ENCODE assay signal across 9 cellular contexts in the genomic region with DNA sequence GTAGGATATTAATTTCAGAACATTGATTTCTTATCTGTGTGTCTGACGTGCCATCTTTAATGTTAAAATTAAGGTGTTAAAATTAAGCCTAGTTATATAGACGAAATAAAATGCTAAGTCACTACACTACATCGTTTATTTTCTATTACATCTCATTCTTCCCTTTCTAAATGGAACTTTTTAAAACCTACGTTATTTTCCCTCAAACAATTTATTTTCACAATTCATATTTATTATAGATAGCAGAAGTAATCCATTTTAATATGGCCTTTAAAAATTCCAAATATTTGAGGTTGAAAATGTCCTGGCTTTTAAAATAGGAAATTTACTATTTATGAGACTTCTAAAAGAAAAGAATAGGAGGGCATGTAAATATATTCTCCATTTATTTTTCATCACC. TPM values are rescaled to one million over a fixed set of nuclear protein-coding genes. Genes with fewer than 3 reads are reported as not detected.
"Had no signal": no experiment of that assay in that cellular context is flagged by ENCODE, and none has a peak within 500 bp of the region (broad histone marks: within the 10 kb centered on the region; RNA-seq: fewer than 3 reads in every experiment).

No MANE protein-coding gene starts in this region.

RNA-seq across cellular contexts. Expression of a gene that starts 2.1 kb away (rescaled TPM):
- total RNA-seq: PC-3, PC-9, Right ventricle myocardium inferior, Right ventricle myocardium superior, RPMI7951, SJSA1, SK-MEL-5 had no signal

RNA-seq across cellular contexts. Expression of a gene that starts 51.6 kb away (rescaled TPM):
- total RNA-seq: OCI-LY7, PC-9 had no signal
- polyA plus RNA-seq: SK-N-SH had no signal
